In the genomic region with DNA sequence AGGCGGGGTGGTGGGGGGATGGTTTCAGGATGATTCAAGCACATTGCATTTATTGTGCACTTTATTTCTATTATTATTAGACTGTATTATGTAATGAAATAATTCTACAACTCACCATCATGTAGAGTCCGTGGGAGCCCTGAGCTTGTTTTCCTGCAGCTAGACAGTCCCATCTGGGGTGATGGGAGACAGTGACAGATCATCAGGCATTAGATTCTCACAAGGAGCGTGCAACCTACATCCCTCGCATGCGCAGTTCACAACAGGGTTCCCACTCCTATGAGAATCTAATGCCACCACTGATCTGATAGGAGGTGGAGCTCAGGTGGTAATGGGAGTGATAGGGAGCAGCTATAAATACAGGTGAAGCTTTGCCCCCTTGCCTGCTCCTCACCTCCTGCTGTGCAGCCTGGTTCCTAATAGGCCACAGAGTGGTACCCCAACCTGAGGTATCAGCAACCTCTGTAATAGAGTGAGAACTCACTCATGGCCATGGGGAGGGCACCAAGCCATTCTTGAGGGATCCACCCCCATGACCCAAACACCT, we compare ENCODE assay signal across 5 cellular contexts. TPM values are rescaled to one million over a fixed set of nuclear protein-coding genes. Genes with fewer than 3 reads are reported as not detected.
"Had no signal": no experiment of that assay in that cellular context is flagged by ENCODE, and none has a peak within 500 bp of the region (broad histone marks: within the 10 kb centered on the region; RNA-seq: fewer than 3 reads in every experiment).

No MANE protein-coding gene starts in this region.

RNA-seq across cellular contexts. Expression of a gene that starts 40.9 kb away (rescaled TPM):
- total RNA-seq: activated naive CD4-positive, alpha-beta T cell treated with anti-CD3 and anti-CD28 coated beads for 36 hours; activated naive CD4-positive, alpha-beta T cell treated with anti-CD3 and anti-CD28 coated beads, Interleukin-2, amount 50 U/mL, for 72 hours; activated naive CD8-positive, alpha-beta T cell treated with anti-CD3 and anti-CD28 coated beads for 36 hours; activated naive CD8-positive, alpha-beta T cell treated with anti-CD3 and anti-CD28 coated beads, Interleukin-2, amount 10 ng/mL, durations not matched to agents 7 days and 5 days; activated T-helper 1 cell treated with anti-CD3 and anti-CD28 coated beads, Interleukin-12 subunit alpha, Interleukin-12 subunit beta, Interleukin-2, Interleukin-4 antibody, amounts not matched to agents 30 ng/mL and 10 ng/mL and 1 ng/mL, durations not matched to agents 14 hours and 24 hours and 36 hours had no signal
